In the genomic region with DNA sequence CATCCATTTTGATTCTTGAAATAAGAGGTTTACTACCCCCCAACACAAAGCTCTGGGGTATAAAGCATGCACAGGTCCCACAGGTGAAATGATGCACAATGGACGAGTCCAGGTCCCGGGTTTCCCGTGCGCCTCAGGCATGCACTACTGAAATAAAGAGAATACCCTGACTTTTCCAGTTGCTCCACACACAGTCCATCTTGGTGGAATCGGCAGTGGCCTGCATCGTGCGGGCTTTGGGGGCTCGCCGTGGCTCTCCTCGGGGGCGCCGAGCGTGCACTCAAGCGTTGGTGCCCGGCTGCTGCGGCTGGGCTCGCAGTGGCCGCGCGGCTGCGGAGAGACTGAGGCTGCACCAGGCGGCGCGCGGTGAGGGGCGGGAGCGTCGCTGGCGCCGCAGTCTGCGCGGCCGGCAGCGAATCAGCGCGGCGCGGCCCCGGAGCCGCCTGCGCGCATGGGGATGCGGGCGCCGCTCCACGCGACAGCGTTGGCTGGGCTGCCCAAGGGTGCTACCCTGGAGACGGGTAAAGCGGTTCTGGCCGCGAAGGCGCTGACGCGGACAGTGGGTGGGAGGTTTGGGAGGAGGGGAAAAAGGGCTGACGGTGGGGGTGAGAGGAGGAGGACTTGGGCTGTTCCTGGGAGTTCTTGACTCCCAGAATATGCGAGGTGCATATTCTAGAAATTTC, we compare ENCODE assay signal across 9 cellular contexts. TPM values are rescaled to one million over a fixed set of nuclear protein-coding genes. Genes with fewer than 3 reads are reported as not detected.
DNase-seq lines count a peak whose midpoint lies in the region; TF ChIP-seq lines count a peak whose summit lies in the region.
"Had no signal": no experiment of that assay in that cellular context is flagged by ENCODE, and none has a peak within 500 bp of the region (broad histone marks: within the 10 kb centered on the region; RNA-seq: fewer than 3 reads in every experiment).

No MANE protein-coding gene starts in this region.

- 2 to 4% (median 2%) methylated on average over 11 to 57 of the region's 57 CpGs for WGBS in adrenal gland, 4 donors

- intact Hi-C loops in posterior vena cava (cut with DNase I) (no loop called here), adrenal gland (cut with DNase I) (no loop called here)

- DNase-seq in DMS153 treated with DMSO at 0.1 percent for 48 hours (lab: John Stamatoyannopoulos, UW; ENCODE audit: unreplicated experiment) (peak; percentile 38), NCI-H2107 treated with DMSO at 0.1 percent for 48 hours (lab: John Stamatoyannopoulos, UW; ENCODE audit: unreplicated experiment) (peak; percentile 63), cerebellar cortex (ENCODE audit: low spot score) (peak; percentile 68), middle frontal gyrus (ENCODE audit: extremely low spot score, low spot score) (peak; percentile 37), posterior vena cava (ENCODE audit: low spot score) (no peak), HK-2 (ENCODE audit: unreplicated experiment) (no peak), erythroblast (lab: John Stamatoyannopoulos, UW) (no peak), adrenal gland (no peak)

- no peak overlapping the region for H3K4me3 ChIP-seq in adrenal gland

- TF ChIP-seq POLR2A in erythroblast (IDR thresholded peaks at IDR 0.05; ENCODE audit: low read length) (no peak), adrenal gland (IDR thresholded peaks at IDR 0.05) (no peak)

- no peaks in the 10 kb centered on the region for H3K9me3 ChIP-seq in adrenal gland (replicated peaks in 1 of 3)

- H3K27ac ChIP-seq in adrenal gland: no peak overlapping the region

- H3K4me1 ChIP-seq in adrenal gland (replicated peaks in 1 of 2): no peaks in the 10 kb centered on the region

- H3K36me3 ChIP-seq in adrenal gland (replicated peaks in 1 of 2): no peaks in the 10 kb centered on the region

- peaks cover 22% of the 10 kb centered on the region for H3K27me3 ChIP-seq in adrenal gland

- TF ChIP-seq CTCF in adrenal gland (IDR thresholded peaks at IDR 0.05): no peak

RNA-seq across cellular contexts. Expression of gene CCDC175, which starts 53.8 kb away (rescaled TPM):
- under 1 TPM in 1 of 2 donors, not detected in 1; 0.10 TPM for total RNA-seq in posterior vena cava
- total RNA-seq in adrenal gland: under 1 TPM in 1 of 8 donors, not detected in 7; 0.49 TPM
- polyA plus RNA-seq in adrenal gland: under 1 TPM in 1 of 3 donors, not detected in 2; 0.77 TPM
- total RNA-seq: activated naive CD4-positive, alpha-beta T cell treated with anti-CD3 and anti-CD28 coated beads, Interleukin-2, amount 50 U/mL, for 72 hours had no signal

Comparison
In these comparisons a context has a peak if more than half of its experiments do, and no peak if none do; other contexts are left out.
1. DNase-seq: peak in DMS153 treated with DMSO at 0.1 percent for 48 hours (single experiment), NCI-H2107 treated with DMSO at 0.1 percent for 48 hours (single experiment), cerebellar cortex (single experiment) and middle frontal gyrus (single experiment); none in posterior vena cava (single experiment), HK-2 (single experiment), erythroblast (0 of 2) and adrenal gland (0 of 7).